Comparison of ENCODE assay signal across 26 cellular contexts in the genomic region with DNA sequence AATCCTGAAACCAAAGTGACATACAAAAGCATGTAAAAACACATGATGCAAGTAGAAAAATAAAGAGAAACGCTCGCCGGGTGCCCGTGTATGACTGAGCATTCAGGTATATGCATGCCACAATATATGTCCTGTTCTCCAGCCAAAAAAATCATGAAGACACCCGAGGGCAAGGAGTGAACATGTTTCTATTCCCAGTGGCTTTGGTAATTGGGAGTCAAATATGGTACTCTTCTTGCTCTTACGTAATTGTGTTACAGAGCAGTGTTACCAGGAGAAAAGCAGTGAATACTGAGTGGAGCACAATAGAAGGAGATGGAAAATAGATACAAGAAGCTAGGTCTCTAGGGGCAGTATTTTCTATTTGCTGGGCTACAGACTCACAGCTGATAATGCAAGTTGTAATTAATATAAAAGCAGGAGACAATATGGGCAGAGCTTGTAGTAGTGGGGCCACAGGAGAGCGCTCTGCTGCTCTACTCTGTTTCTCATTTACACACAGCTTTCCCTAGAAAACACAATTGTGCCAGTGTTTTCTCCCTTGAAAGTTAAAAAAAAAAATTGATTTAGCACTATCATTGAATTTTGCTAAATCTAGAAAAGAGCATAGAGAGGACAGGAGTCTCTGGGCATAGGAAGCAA. TPM values are rescaled to one million over a fixed set of nuclear protein-coding genes. Genes with fewer than 3 reads are reported as not detected.
A peak's percentile ranks its signal among the peaks of the same experiment; 100 is the strongest.
DNase-seq lines count a peak whose midpoint lies in the region; ATAC-seq and TF ChIP-seq lines count a peak whose summit lies in the region.
"Had no signal": no experiment of that assay in that cellular context is flagged by ENCODE, and none has a peak within 500 bp of the region (broad histone marks: within the 10 kb centered on the region; RNA-seq: fewer than 3 reads in every experiment).

No MANE protein-coding gene starts in this region.

- TF ChIP-seq EP300 in neural cell (conservative IDR thresholded peaks at IDR 0.05; ENCODE audit: poor library complexity, severe bottlenecking): no peak

- ATAC-seq in left ventricle myocardium superior: peak; percentile 17
- no peak for ATAC-seq in upper lobe of right lung
- no peak for ATAC-seq in HG03460 (IDR thresholded peaks at IDR 0.05; ENCODE audit: unreplicated experiment)
- ATAC-seq in GM18511 (IDR thresholded peaks at IDR 0.05; ENCODE audit: unreplicated experiment): no peak
- ATAC-seq in GM21367 (IDR thresholded peaks at IDR 0.05; ENCODE audit: unreplicated experiment): no peak
- ATAC-seq: body of pancreas; stimulated activated naive CD8-positive, alpha-beta T cell treated with anti-CD3 and anti-CD28 coated beads, Interleukin-15, Interleukin-2, amounts not matched to agents 100 U/mL and 50 U/mL, for 24 hours; WTC11 had no signal

- no peaks in the 10 kb centered on the region for H3K9me3 ChIP-seq in right atrium auricular region
- no peaks in the 10 kb centered on the region for H3K9me3 ChIP-seq in neural cell (ENCODE audit: low read length)
- H3K9me3 ChIP-seq in upper lobe of right lung: no peaks in the 10 kb centered on the region
- H3K9me3 ChIP-seq: BE2C, body of pancreas, colonic mucosa had no signal

- no peaks in the 10 kb centered on the region for H3K27me3 ChIP-seq in right atrium auricular region
- no peaks in the 10 kb centered on the region for H3K27me3 ChIP-seq in neural cell (ENCODE audit: insufficient read depth, low read depth, low read length)
- no peaks in the 10 kb centered on the region for H3K27me3 ChIP-seq in upper lobe of right lung
- H3K27me3 ChIP-seq: BE2C, body of pancreas, colonic mucosa had no signal

- H3K27ac ChIP-seq in right atrium auricular region: no peak overlapping the region
- peak overlapping the region; percentile 28 for H3K27ac ChIP-seq in epithelial cell of prostate
- peak overlapping the region; percentile 99 for H3K27ac ChIP-seq in neural cell (ENCODE audit: low read length)
- peak overlapping the region; percentile 38 for H3K27ac ChIP-seq in upper lobe of right lung
- H3K27ac ChIP-seq: colonic mucosa, RWPE1 had no signal

- H3K4me3 ChIP-seq in right atrium auricular region: no peak overlapping the region
- peak overlapping the region; percentile 93 for H3K4me3 ChIP-seq in neural cell (ENCODE audit: low read length)
- H3K4me3 ChIP-seq in upper lobe of right lung: no peak overlapping the region
- H3K4me3 ChIP-seq: body of pancreas, colonic mucosa had no signal

- H4K20me1 ChIP-seq in neural cell (ENCODE audit: insufficient read depth): peaks cover 60% of the 10 kb centered on the region

- H3K4me2 ChIP-seq in neural cell (ENCODE audit: low read length): peak overlapping the region; percentile 97

- no peaks in the 10 kb centered on the region for H3K9me2 ChIP-seq in neural cell (ENCODE audit: insufficient read depth, low read length)

- H3K36me3 ChIP-seq in right atrium auricular region (no peaks in the 10 kb centered on the region), neural cell (ENCODE audit: insufficient read depth, low read length) (peaks cover 17% of the 10 kb centered on the region), upper lobe of right lung (peaks cover 15% of the 10 kb centered on the region)
- H3K36me3 ChIP-seq: colonic mucosa had no signal

- peaks cover 0 to 53% of the 10 kb centered on the region in 2 donors for H3K4me1 ChIP-seq in right atrium auricular region
- H3K4me1 ChIP-seq in upper lobe of right lung: peaks cover 16% of the 10 kb centered on the region
- H3K4me1 ChIP-seq: colonic mucosa had no signal

- DNase-seq in left ventricle myocardium superior: no peak
- DNase-seq in right atrium auricular region (ENCODE audit: low spot score): no peak
- peak; percentile 43 for DNase-seq in epithelial cell of prostate (ENCODE audit: low read depth, low spot score)
- no peak for DNase-seq in upper lobe of right lung
- DNase-seq: activated CD4-positive, alpha-beta T cell treated with anti-CD3 and anti-CD28 coated beads, Interleukin-2, amount 50 U/mL, for 4 hours; activated CD8-positive, alpha-beta memory T cell treated with anti-CD3 and anti-CD28 coated beads, Interleukin-2, amount 50 U/mL, for 48 hours; activated effector memory CD4-positive, alpha-beta T cell treated with Interleukin-2 at 50 U/mL for 16 hours; BE2C; body of pancreas; colonic mucosa; endodermal cell; HFFc6; immature natural killer cell; Karpas-422; NCI-H2029 treated with DMSO at 0.1 percent for 48 hours; NCI-H510A; NK-92 treated with Interleukin-12 subunit alpha and Interleukin-12 subunit beta, amount 100 ng/mL, for 24 hours; stimulated activated CD4-positive, alpha-beta T cell treated with anti-CD3 and anti-CD28 coated beads, Interleukin-4, amount 100 ng/mL, for 4 hours; stimulated activated naive CD8-positive, alpha-beta T cell treated with anti-CD3 and anti-CD28 coated beads, Interleukin-15, Interleukin-2, amounts not matched to agents 100 U/mL and 50 U/mL, for 24 hours; T-helper 9 cell had no signal

- intact Hi-C loops in left ventricle myocardium superior (cut with micrococcal nuclease): no loop called here
- intact Hi-C loops in upper lobe of right lung (cut with DNase I): no loop called here

- peaks cover 100% of the 10 kb centered on the region for H3K79me2 ChIP-seq in neural cell (replicated peaks; ENCODE audit: insufficient read depth, low read length)

- no peak for TF ChIP-seq RAD21 in neural cell (conservative IDR thresholded peaks at IDR 0.05)

- no peak overlapping the region for H2AFZ ChIP-seq in neural cell (ENCODE audit: low read depth, low read length)

- peak overlapping the region; percentile 100 for H3K9ac ChIP-seq in neural cell (ENCODE audit: low read length)

- no peak for TF ChIP-seq CTCF in right atrium auricular region (IDR thresholded peaks at IDR 0.05)
- no peak for TF ChIP-seq CTCF in neural cell (IDR thresholded peaks at IDR 0.05; ENCODE audit: poor library complexity, severe bottlenecking)
- TF ChIP-seq CTCF in upper lobe of right lung (IDR thresholded peaks at IDR 0.05): no peak

- peaks cover 17% of the 10 kb centered on the region for H3F3A ChIP-seq in neural cell (ENCODE audit: insufficient read depth, low read length, poor library complexity, severe bottlenecking)

TF ChIP-seq in neural cell, 6 proteins besides CTCF, POLR2A, EP300 and RAD21:
- TF ChIP-seq POLR2AphosphoS5 (IDR thresholded peaks at IDR 0.05): peak; percentile 59
- TF ChIP-seq TAF1 (IDR thresholded peaks at IDR 0.05; ENCODE audit: low read depth): no peak
- peak; percentile 1 for TF ChIP-seq MXI1 (conservative IDR thresholded peaks at IDR 0.05; ENCODE audit: poor library complexity, severe bottlenecking)
- no peak for TF ChIP-seq EZH2 (IDR thresholded peaks at IDR 0.05; ENCODE audit: borderline replicate concordance, insufficient read depth, low read length, poor library complexity, severe bottlenecking)
- TF ChIP-seq SMC3 (conservative IDR thresholded peaks at IDR 0.05; ENCODE audit: poor library complexity): no peak
- TF ChIP-seq, protein P1, sequence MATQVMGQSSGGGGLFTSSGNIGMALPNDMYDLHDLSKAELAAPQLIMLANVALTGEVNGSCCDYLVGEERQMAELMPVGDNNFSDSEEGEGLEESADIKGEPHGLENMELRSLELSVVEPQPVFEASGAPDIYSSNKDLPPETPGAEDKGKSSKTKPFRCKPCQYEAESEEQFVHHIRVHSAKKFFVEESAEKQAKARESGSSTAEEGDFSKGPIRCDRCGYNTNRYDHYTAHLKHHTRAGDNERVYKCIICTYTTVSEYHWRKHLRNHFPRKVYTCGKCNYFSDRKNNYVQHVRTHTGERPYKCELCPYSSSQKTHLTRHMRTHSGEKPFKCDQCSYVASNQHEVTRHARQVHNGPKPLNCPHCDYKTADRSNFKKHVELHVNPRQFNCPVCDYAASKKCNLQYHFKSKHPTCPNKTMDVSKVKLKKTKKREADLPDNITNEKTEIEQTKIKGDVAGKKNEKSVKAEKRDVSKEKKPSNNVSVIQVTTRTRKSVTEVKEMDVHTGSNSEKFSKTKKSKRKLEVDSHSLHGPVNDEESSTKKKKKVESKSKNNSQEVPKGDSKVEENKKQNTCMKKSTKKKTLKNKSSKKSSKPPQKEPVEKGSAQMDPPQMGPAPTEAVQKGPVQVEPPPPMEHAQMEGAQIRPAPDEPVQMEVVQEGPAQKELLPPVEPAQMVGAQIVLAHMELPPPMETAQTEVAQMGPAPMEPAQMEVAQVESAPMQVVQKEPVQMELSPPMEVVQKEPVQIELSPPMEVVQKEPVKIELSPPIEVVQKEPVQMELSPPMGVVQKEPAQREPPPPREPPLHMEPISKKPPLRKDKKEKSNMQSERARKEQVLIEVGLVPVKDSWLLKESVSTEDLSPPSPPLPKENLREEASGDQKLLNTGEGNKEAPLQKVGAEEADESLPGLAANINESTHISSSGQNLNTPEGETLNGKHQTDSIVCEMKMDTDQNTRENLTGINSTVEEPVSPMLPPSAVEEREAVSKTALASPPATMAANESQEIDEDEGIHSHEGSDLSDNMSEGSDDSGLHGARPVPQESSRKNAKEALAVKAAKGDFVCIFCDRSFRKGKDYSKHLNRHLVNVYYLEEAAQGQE (IDR thresholded peaks at IDR 0.05; ENCODE audit: borderline replicate concordance): peak; percentile 82

RNA-seq across cellular contexts. Expression of gene MEIS2, which starts 13.2 kb away (rescaled TPM):
- total RNA-seq in left ventricle myocardium superior (44.9 TPM), right atrium auricular region (10 to 100 TPM; 24.3 to 29.8 TPM), upper lobe of right lung (26.7 TPM)
- 825 and 939 TPM in 2 replicates for polyA plus RNA-seq in neural cell
- 1,509 and 1,681 TPM in 2 replicates for polyA minus RNA-seq in neural cell
- polyA plus RNA-seq: immature natural killer cell had no signal

Comparison
In these comparisons a context has a peak if more than half of its experiments do, and no peak if none do; other contexts are left out.
1. H3K27ac ChIP-seq: peak in epithelial cell of prostate (single experiment), neural cell (single experiment) and upper lobe of right lung (single experiment); none in right atrium auricular region (0 of 2).